ENCODE assay signal across 11 cellular contexts in the genomic region with DNA sequence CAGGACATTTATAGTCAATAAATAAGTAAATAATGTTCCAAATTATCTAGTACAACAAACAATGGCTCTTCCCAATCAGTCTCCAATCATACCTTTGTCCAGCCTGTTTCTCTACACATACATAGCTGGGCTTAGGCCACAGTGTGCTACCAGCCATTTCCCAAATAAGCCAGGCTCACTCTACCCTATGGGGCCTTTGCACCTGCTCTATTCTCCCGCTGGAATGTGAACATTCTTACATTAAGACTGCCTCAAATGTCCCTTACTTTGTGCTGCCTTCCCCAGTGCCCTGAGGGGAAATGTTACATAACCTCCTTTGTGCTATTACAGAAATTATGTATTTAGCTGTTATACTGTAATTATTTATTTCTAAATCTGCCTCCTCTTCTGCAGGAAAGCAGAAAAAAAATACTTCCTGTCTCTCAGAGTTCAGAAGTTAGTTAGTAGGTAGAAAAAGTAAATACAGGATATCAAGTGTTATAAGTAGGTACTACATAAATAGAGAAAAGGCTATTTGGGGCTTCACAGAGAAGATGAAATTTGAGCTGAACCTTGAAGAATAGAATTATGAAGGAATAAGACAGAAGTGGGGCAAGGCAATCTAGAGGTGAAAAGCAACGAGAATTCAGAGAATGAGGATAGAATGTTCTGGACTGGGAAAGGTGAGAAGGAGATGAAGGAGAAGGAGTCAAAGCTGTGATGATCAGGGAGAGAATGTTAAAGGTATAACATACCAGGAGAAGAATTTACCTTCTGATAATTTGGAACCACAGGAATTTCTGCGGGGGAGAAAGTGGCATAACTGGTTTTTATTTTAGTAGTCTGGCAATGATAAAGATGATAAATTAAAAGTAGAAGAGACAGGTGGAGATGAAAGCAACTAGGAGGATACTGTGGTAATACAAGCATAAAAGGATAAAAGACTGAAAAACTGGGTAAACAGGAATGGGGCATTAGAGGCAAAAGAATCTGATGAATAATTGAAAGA. TPM values are rescaled to one million over a fixed set of nuclear protein-coding genes. Genes with fewer than 3 reads are reported as not detected.
DNase-seq lines count a peak whose midpoint lies in the region; ATAC-seq and TF ChIP-seq lines count a peak whose summit lies in the region.
"Had no signal": no experiment of that assay in that cellular context is flagged by ENCODE, and none has a peak within 500 bp of the region (broad histone marks: within the 10 kb centered on the region; RNA-seq: fewer than 3 reads in every experiment).

No MANE protein-coding gene starts in this region.

- H3K4me3 ChIP-seq in aorta (ENCODE audit: low read length in 2 of 2) (no peak overlapping the region), coronary artery (no peak overlapping the region)

- H3K4me3 Mint-ChIP-seq in activated T-cell treated with anti-CD3 and anti-CD28 coated beads, Interleukin-2, amount 50 U/mL, for 4 hours, result peak overlapping the region; percentile 8
- H3K4me3 Mint-ChIP-seq in endothelial cell (ENCODE audit: unreplicated experiment), result no peak overlapping the region
- H3K4me3 Mint-ChIP-seq in stimulated activated memory B cell treated with anti-CD40 and anti-IgM and Interleukin-4, amounts not matched to agents 10 μg/mL and 1 μg/mL and 100 μg/mL, for 72 hours, result no peak overlapping the region

- peaks cover 73% of the 10 kb centered on the region for H3K4me1 Mint-ChIP-seq in activated T-cell treated with anti-CD3 and anti-CD28 coated beads, Interleukin-2, amount 50 U/mL, for 4 hours (ENCODE audit: low read depth)
- peaks cover 29% of the 10 kb centered on the region for H3K4me1 Mint-ChIP-seq in endothelial cell (ENCODE audit: unreplicated experiment)
- H3K4me1 Mint-ChIP-seq in stimulated activated memory B cell treated with anti-CD40 and anti-IgM and Interleukin-4, amounts not matched to agents 10 μg/mL and 1 μg/mL and 100 μg/mL, for 72 hours, result peaks cover 72% of the 10 kb centered on the region

- WGBS in aorta, 2 donors, result 87 to 88% methylated on average over 3 of the region's 3 CpGs

- no peaks in the 10 kb centered on the region for H3K27me3 ChIP-seq in aorta (ENCODE audit: control insufficient read depth in 1 of 2, insufficient read depth in 2 of 2, low read length in 1 of 2)

- DNase-seq in activated T-cell treated with anti-CD3 and anti-CD28 coated beads, Interleukin-2, amount 50 U/mL, for 4 hours, result no peak
- DNase-seq in activated T-cell treated with anti-CD3 and anti-CD28 coated beads for 4 hours (no peak), NOMO-1 (lab: John Stamatoyannopoulos, UW; ENCODE audit: unreplicated experiment in 2 of 2) (peak; percentile 7 to 55), endothelial cell (ENCODE audit: low spot score) (no peak), aorta (no peak), coronary artery (ENCODE audit: low spot score) (no peak), posterior cingulate gyrus (no peak)
- DNase-seq: activated CD4-positive, alpha-beta T cell treated with anti-CD3 and anti-CD28 coated beads, Interleukin-2, amount 50 U/mL, for 1 hour; stimulated activated CD4-positive, alpha-beta T cell treated with anti-CD3 and anti-CD28 coated beads, Interleukin-12 subunit alpha, Interleukin-12 subunit beta, amount 100 ng/mL, for 4 hours; stimulated activated naive CD4-positive, alpha-beta T cell treated with Interleukin-2 at 50 U/mL for 16 hours had no signal

- intact Hi-C loops in aorta (cut with DNase I) (no loop called here), posterior cingulate gyrus (cut with DNase I) (no loop called here)

- H3K9me3 Mint-ChIP-seq in activated T-cell treated with anti-CD3 and anti-CD28 coated beads, Interleukin-2, amount 50 U/mL, for 4 hours, result no peaks in the 10 kb centered on the region
- H3K9me3 Mint-ChIP-seq in endothelial cell (ENCODE audit: unreplicated experiment), result no peaks in the 10 kb centered on the region
- no peaks in the 10 kb centered on the region for H3K9me3 Mint-ChIP-seq in stimulated activated memory B cell treated with anti-CD40 and anti-IgM and Interleukin-4, amounts not matched to agents 10 μg/mL and 1 μg/mL and 100 μg/mL, for 72 hours

- ATAC-seq in activated T-cell treated with anti-CD3 and anti-CD28 coated beads, Interleukin-2, amount 50 U/mL, for 4 hours, result no peak
- no peak for ATAC-seq in stimulated activated memory B cell treated with anti-CD40 and anti-IgM and Interleukin-4, amounts not matched to agents 10 μg/mL and 1 μg/mL and 100 μg/mL, for 72 hours
- no peak for ATAC-seq in aorta (ENCODE audit: low FRiP score)

- peaks cover 7 to 11% of the 10 kb centered on the region in 2 donors for H3K4me1 ChIP-seq in aorta (ENCODE audit: control insufficient read depth in 1 of 2, insufficient read depth in 2 of 2, low read length in 2 of 2)

- peak overlapping the region; percentile 4 for H3K27ac Mint-ChIP-seq in endothelial cell (ENCODE audit: unreplicated experiment)
- H3K27ac Mint-ChIP-seq in stimulated activated memory B cell treated with anti-CD40 and anti-IgM and Interleukin-4, amounts not matched to agents 10 μg/mL and 1 μg/mL and 100 μg/mL, for 72 hours, result peak overlapping the region; percentile 1

- no peaks in the 10 kb centered on the region for H3K36me3 ChIP-seq in aorta (ENCODE audit: control insufficient read depth in 1 of 2, insufficient read depth in 2 of 2, low read length in 1 of 2)

- TF ChIP-seq CTCF in endothelial cell (IDR thresholded peaks at IDR 0.05; ENCODE audit: unreplicated experiment) (no peak), coronary artery (IDR thresholded peaks at IDR 0.05) (no peak)

- H3K27ac ChIP-seq in aorta (ENCODE audit: low read depth in 1 of 2, low read length in 2 of 2) (no peak overlapping the region), coronary artery (no peak overlapping the region)

- H3K9me3 ChIP-seq in aorta (ENCODE audit: control insufficient read depth, low read length), result no peaks in the 10 kb centered on the region

- H3K27me3 Mint-ChIP-seq in activated T-cell treated with anti-CD3 and anti-CD28 coated beads, Interleukin-2, amount 50 U/mL, for 4 hours (ENCODE audit: low read depth), result no peaks in the 10 kb centered on the region
- peaks cover 6% of the 10 kb centered on the region for H3K27me3 Mint-ChIP-seq in endothelial cell (ENCODE audit: unreplicated experiment)
- no peaks in the 10 kb centered on the region for H3K27me3 Mint-ChIP-seq in stimulated activated memory B cell treated with anti-CD40 and anti-IgM and Interleukin-4, amounts not matched to agents 10 μg/mL and 1 μg/mL and 100 μg/mL, for 72 hours

- peaks cover 5% of the 10 kb centered on the region for H3K36me3 Mint-ChIP-seq in activated T-cell treated with anti-CD3 and anti-CD28 coated beads, Interleukin-2, amount 50 U/mL, for 4 hours (ENCODE audit: insufficient read depth)
- H3K36me3 Mint-ChIP-seq in endothelial cell (ENCODE audit: low read depth, unreplicated experiment), result no peaks in the 10 kb centered on the region
- no peaks in the 10 kb centered on the region for H3K36me3 Mint-ChIP-seq in stimulated activated memory B cell treated with anti-CD40 and anti-IgM and Interleukin-4, amounts not matched to agents 10 μg/mL and 1 μg/mL and 100 μg/mL, for 72 hours

RNA-seq across cellular contexts. Expression of gene ROCK1, which starts 37.0 kb away (rescaled TPM):
- total RNA-seq in activated T-cell treated with anti-CD3 and anti-CD28 coated beads, Interleukin-2, amount 50 U/mL, for 4 hours, result 10 to 100 TPM; 40.1 to 42.2 (median 40.6) TPM
- 62.2 TPM for total RNA-seq in endothelial cell (ENCODE audit: unreplicated experiment)
- total RNA-seq in aorta, result 100 to 1,000 TPM in 1 of 2 donors, 10 to 100 TPM in 1; 98.9 to 147 TPM
- 10 to 100 TPM; 32.6 to 42.0 TPM for polyA plus RNA-seq in aorta

Comparison
In these comparisons a context has a peak if more than half of its experiments do, and no peak if none do; other contexts are left out.
1. DNase-seq: peak in NOMO-1 (2 of 2); none in activated T-cell treated with anti-CD3 and anti-CD28 coated beads, Interleukin-2, amount 50 U/mL, for 4 hours (single experiment), activated T-cell treated with anti-CD3 and anti-CD28 coated beads for 4 hours (single experiment), endothelial cell (single experiment), aorta (0 of 2), coronary artery (single experiment) and posterior cingulate gyrus (0 of 10).